Comparison of ENCODE assay signal across 1 cellular context in genomic region chr4:128282516-128282915, GRCh38.
TF ChIP-seq lines count a peak whose summit lies in the region.

No MANE protein-coding gene starts in this region.

TF ChIP-seq in WTC11, 78 proteins besides CTCF, POLR2A, EP300 and RAD21 (continued from another document):
- TF ChIP-seq GTF2I (CRISPR knock-in tag; conservative IDR thresholded peaks at IDR 0.05) = no peak
- TF ChIP-seq ELF4 (CRISPR knock-in tag; IDR thresholded peaks at IDR 0.05; ENCODE audit: low read depth) = no peak
- TF ChIP-seq ZNF532 (CRISPR knock-in tag; IDR thresholded peaks at IDR 0.05; ENCODE audit: borderline replicate concordance) = no peak
- TF ChIP-seq ATF6 (CRISPR knock-in tag; IDR thresholded peaks at IDR 0.05) = no peak
- TF ChIP-seq ZNF512 (CRISPR knock-in tag; IDR thresholded peaks at IDR 0.05; ENCODE audit: borderline replicate concordance) = no peak
